Comparison of ENCODE assay signal across 8 cellular contexts in genomic region chr19:21505459-21506393, GRCh38. TPM values are rescaled to one million over a fixed set of nuclear protein-coding genes. Genes with fewer than 3 reads are reported as not detected.
A peak's percentile ranks its signal among the peaks of the same experiment; 100 is the strongest.
DNase-seq lines count a peak whose midpoint lies in the region; ATAC-seq, FAIRE-seq and TF ChIP-seq lines count a peak whose summit lies in the region.

Gene ZNF429 (plus strand): TSS chr19:21505602. CDS start chr19:21505772, 170 bp downstream.

- POLR2A ChIA-PET in A549 (lab: Yijun Ruan, JAX): no interaction called here

- H3K4me3 ChIP-seq in A549 (no peak within 1 kb of the TSS), WERI-Rb-1 (ENCODE audit: low read depth, low read length) (peak within 1 kb of the TSS; percentile 99), mammary epithelial cell (replicated peaks in 1 of 3; ENCODE audit: insufficient read depth in 1 of 3, low read depth in 2 of 3, low read length in 3 of 3) (peak within 1 kb of the TSS; percentile 57 to 78 (median 65)), skin epidermis (peak within 1 kb of the TSS; percentile 65 to 88 (median 84))

- H3K4me2 ChIP-seq in A549: no peak within 1 kb of the TSS
- H3K4me2 ChIP-seq in mammary epithelial cell (ENCODE audit: insufficient read depth, low read depth, low read length): peak within 1 kb of the TSS; percentile 55

- no peaks in the 10 kb centered on the region for H3K27me3 ChIP-seq in WERI-Rb-1 (ENCODE audit: insufficient read depth, low read depth, severe bottlenecking)
- no peaks in the 10 kb centered on the region for H3K27me3 ChIP-seq in mammary epithelial cell (ENCODE audit: insufficient read depth, low read length)

- TSS peak; percentile 84 for BruUV-seq in mammary epithelial cell (replicated peaks; lab: Mats Ljungman, UMichigan)

- TF ChIP-seq EP300 in A549 (IDR thresholded peaks at IDR 0.05): no peak

- peaks cover 2% of the 10 kb centered on the region for H3K79me2 ChIP-seq in mammary epithelial cell (ENCODE audit: insufficient read depth, low read length)

- intact Hi-C loops in mammary epithelial cell (cut with micrococcal nuclease): loop anchor here (10.0 kb wide), 3 partner anchors 99 to 941 kb away; partner anchors contain the start of genes ZNF708 and ZNF737

- dilution Hi-C loops in mammary epithelial cell (cut with HindIII; ENCODE audit: low sequenced_read_pairs): no loop called here

- H3K4me1 ChIP-seq in A549 (no peaks in the 10 kb centered on the region), mammary epithelial cell (ENCODE audit: insufficient read depth, low read length) (no peaks in the 10 kb centered on the region)

- DNase-seq in A549 (ENCODE audit: low read depth in 1 of 2, low spot score in 1 of 2): peak in 1 of 2 experiments; percentile 4
- DNase-seq in NCI-H2171 (lab: John Stamatoyannopoulos, UW): peak; percentile 77
- peak; percentile 96 for DNase-seq in WERI-Rb-1
- DNase-seq in mammary epithelial cell: peak; percentile 87
- DNase-seq in iPS-NIHi11 (ENCODE audit: low spot score): peak; percentile 93

- H3K36me3 ChIP-seq in WERI-Rb-1 (peaks cover 14% of the 10 kb centered on the region), mammary epithelial cell (ENCODE audit: insufficient read depth, low read length) (no peaks in the 10 kb centered on the region)

- in situ Hi-C loops in mammary epithelial cell (cut with MboI; ENCODE audit: low sequenced_read_pairs in 2 of 2): no loop called here

- H3K9me3 ChIP-seq in A549 (no peaks in the 10 kb centered on the region; the same call in 1 of the 3 replicates), WERI-Rb-1 (ENCODE audit: severe bottlenecking) (no peaks in the 10 kb centered on the region), mammary epithelial cell (replicated peaks; ENCODE audit: insufficient read depth, low read length) (peaks cover 9% of the 10 kb centered on the region)

- no peak within 1 kb of the TSS for H3K27ac ChIP-seq in A549
- H3K27ac ChIP-seq in WERI-Rb-1: peak within 1 kb of the TSS; percentile 95
- peak within 1 kb of the TSS; percentile 75 for H3K27ac ChIP-seq in mammary epithelial cell (ENCODE audit: insufficient read depth, low read depth, low read length)
- H3K27ac ChIP-seq in skin epidermis: peak within 1 kb of the TSS; percentile 79 to 97 (median 93)

- CTCF ChIA-PET in A549 (lab: Yijun Ruan, JAX): interaction anchor here (0.6 kb wide), 1 partner anchor 1001 kb away, joined by 5 read pairs; no protein-coding TSS in a partner anchor
- CTCF ChIA-PET in mammary epithelial cell (lab: Charles Lee; ENCODE audit: low non-redundant PET): interaction anchor here (1.2 kb wide), 1 partner anchor 22 kb away, joined by 4 read pairs; no protein-coding TSS in a partner anchor

- no peak for ATAC-seq in A549
- peak; percentile 100 for ATAC-seq in GM18861 (IDR thresholded peaks at IDR 0.05; ENCODE audit: unreplicated experiment)
- peak; percentile 100 for ATAC-seq in HG03097 (IDR thresholded peaks at IDR 0.05; ENCODE audit: low FRiP score, unreplicated experiment)

- peak within 1 kb of the TSS; percentile 95 for H2AFZ ChIP-seq in mammary epithelial cell (ENCODE audit: low read depth, low read length)

- no peak for TF ChIP-seq POLR2A in A549 (IDR thresholded peaks at IDR 0.05; ENCODE audit: low read length)

- H3K9ac ChIP-seq in mammary epithelial cell (ENCODE audit: insufficient read depth, low read length): peak within 1 kb of the TSS; percentile 63

- TF ChIP-seq CTCF in A549 (IDR thresholded peaks at IDR 0.05) (no peak), WERI-Rb-1 (IDR thresholded peaks at IDR 0.05; ENCODE audit: low read depth, low read length) (0 out of 2 replicates have a peak, but pooled peaks have one; percentile 19), mammary epithelial cell (conservative IDR thresholded peaks at IDR 0.05 in 1 of 2, IDR thresholded peaks at IDR 0.05 in 1 of 2; ENCODE audit: extremely low read depth in 1 of 2, insufficient read depth in 1 of 2, low read depth in 1 of 2, low read length in 2 of 2) (no peak)

- no peaks in the 10 kb centered on the region for H4K20me1 ChIP-seq in mammary epithelial cell (ENCODE audit: insufficient read depth, low read length)

- TF ChIP-seq RAD21 in A549 (conservative IDR thresholded peaks at IDR 0.05 in 1 of 2, IDR thresholded peaks at IDR 0.05 in 1 of 2): no peak

- 2% methylated on average over 13 of the region's 43 CpGs for WGBS in A549 (ENCODE audit: missing lambda C conversion rate)
- WGBS in mammary epithelial cell (ENCODE audit: low coverage, missing lambda C conversion rate): 3% methylated on average over 26 of the region's 43 CpGs

- FAIRE-seq in A549 (lab: Jason Lieb, UNC): no peak

TF ChIP-seq in A549, 52 proteins besides CTCF, POLR2A, EP300 and RAD21:
- TF ChIP-seq KDM5A (IDR thresholded peaks at IDR 0.05) (no peak), HOXB5 (CRISPR knock-in tag; IDR thresholded peaks at IDR 0.05) (no peak), KDM1A (IDR thresholded peaks at IDR 0.05; ENCODE audit: low read depth) (no peak), RFX5 (IDR thresholded peaks at IDR 0.05) (peak; percentile 41; the same call in 1 of the 2 replicates), JUNB (IDR thresholded peaks at IDR 0.05) (no peak)

RNA-seq across cellular contexts. Expression of gene ZNF429, which starts in this region (rescaled TPM):
- polyA plus RNA-seq in A549 (2011; rRNA removed): not detected in 2 replicates
- not detected in 2 replicates for polyA plus RNA-seq in A549 (2012; cell fraction: cytosol; rRNA removed)
- not detected in 2 replicates for polyA plus RNA-seq in A549 (2012; cell fraction: nucleus; rRNA removed)
- polyA plus RNA-seq in A549 (2017; fragmentation: RNase III; extraction: RNeasy Plus Mini Kit Qiagen cat#74134 plus additional on column Dnase treatment): not detected in 3 replicates
- polyA minus RNA-seq in A549 (2011; rRNA and poly(A)+ RNA removed): not detected in 2 replicates
- total RNA-seq in mammary epithelial cell: 10 to 100 TPM in 1 of 2 donors, 1 to 10 TPM in 1; 8.1 to 13.8 TPM
- polyA plus RNA-seq in mammary epithelial cell: 2.5 TPM
- polyA minus RNA-seq in mammary epithelial cell: 3.6 TPM

Comparison
In these comparisons a context has a peak if more than half of its experiments do, and no peak if none do; other contexts are left out.
1. ATAC-seq: peak in GM18861 (single experiment) and HG03097 (single experiment); none in A549 (0 of 2).
2. H3K27ac ChIP-seq: peak in WERI-Rb-1 (single experiment), mammary epithelial cell (single experiment) and skin epidermis (21 of 21); none in A549 (0 of 2).